18 cellular contexts compared by ENCODE assay signal in the genomic region with DNA sequence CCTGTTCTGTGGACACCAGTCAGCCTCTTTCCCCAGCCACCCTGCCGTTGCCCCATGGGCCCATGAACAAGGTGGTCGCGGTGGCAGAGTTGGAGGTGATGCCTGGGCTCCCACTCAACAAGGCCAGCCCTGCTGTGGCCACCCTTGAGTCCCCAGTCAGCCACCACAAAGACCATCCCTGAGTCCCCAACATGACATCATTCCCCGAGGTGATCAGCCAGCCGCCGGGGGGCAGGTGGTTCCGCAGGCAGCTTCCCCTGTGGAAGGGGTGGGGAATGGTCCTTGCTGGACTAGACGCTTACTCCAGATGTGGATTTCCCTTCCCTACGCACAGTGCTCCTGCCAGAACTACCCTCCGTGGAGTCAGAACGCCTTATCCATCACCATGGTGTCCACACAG.
"Had no signal": no experiment of that assay in that cellular context is flagged by ENCODE, and none has a peak within 500 bp of the region (broad histone marks: within the 10 kb centered on the region; RNA-seq: fewer than 3 reads in every experiment).

No MANE protein-coding gene starts in this region.

- H3K36me3 ChIP-seq: ovary, sigmoid colon, thoracic aorta, tibial nerve, upper lobe of left lung had no signal

- H3K9me3 ChIP-seq: ovary, thoracic aorta, upper lobe of left lung had no signal

- H3K4me1 Mint-ChIP-seq: memory B cell; natural killer cell; stimulated activated memory B cell treated with anti-CD40 and anti-IgM and Interleukin-4, amounts not matched to agents 10 μg/mL and 1 μg/mL and 100 μg/mL, for 72 hours had no signal

- DNase-seq: dermis blood vessel endothelial cell; effector memory CD8-positive, alpha-beta T cell; hypothalamus; natural killer cell; ovary; posterior cingulate gyrus; sigmoid colon; stimulated activated CD4-positive, alpha-beta T cell treated with anti-CD3 and anti-CD28 coated beads, Interleukin-2, amount 100 ng/mL, for 24 hours; stimulated activated CD4-positive, alpha-beta T cell treated with anti-CD3 and anti-CD28 coated beads, Interleukin-4, amount 100 ng/mL, for 4 hours had no signal

- H3K36me3 Mint-ChIP-seq: memory B cell; natural killer cell; stimulated activated memory B cell treated with anti-CD40 and anti-IgM and Interleukin-4, amounts not matched to agents 10 μg/mL and 1 μg/mL and 100 μg/mL, for 72 hours had no signal

- H3K27ac Mint-ChIP-seq: effector memory CD8-positive, alpha-beta T cell; memory B cell; natural killer cell; stimulated activated memory B cell treated with anti-CD40 and anti-IgM and Interleukin-4, amounts not matched to agents 10 μg/mL and 1 μg/mL and 100 μg/mL, for 72 hours; stimulated activated naive CD8-positive, alpha-beta T cell treated with anti-CD3 and anti-CD28 coated beads, Interleukin-15, Interleukin-2, amounts not matched to agents 100 ng/mL and 50 ng/mL, for 24 hours had no signal

- H3K27me3 Mint-ChIP-seq: stimulated activated memory B cell treated with anti-CD40 and anti-IgM and Interleukin-4, amounts not matched to agents 10 μg/mL and 1 μg/mL and 100 μg/mL, for 72 hours had no signal

- H3K4me3 ChIP-seq: coronary artery, lung, ovary, sigmoid colon, thoracic aorta, tibial nerve, upper lobe of left lung had no signal

- H3K4me3 Mint-ChIP-seq: effector memory CD8-positive, alpha-beta T cell; memory B cell; natural killer cell; stimulated activated memory B cell treated with anti-CD40 and anti-IgM and Interleukin-4, amounts not matched to agents 10 μg/mL and 1 μg/mL and 100 μg/mL, for 72 hours; stimulated activated naive CD8-positive, alpha-beta T cell treated with anti-CD3 and anti-CD28 coated beads, Interleukin-15, Interleukin-2, amounts not matched to agents 100 ng/mL and 50 ng/mL, for 24 hours had no signal

- ATAC-seq: effector memory CD8-positive, alpha-beta T cell; natural killer cell; right cardiac atrium; stimulated activated memory B cell treated with anti-CD40 and anti-IgM and Interleukin-4, amounts not matched to agents 10 μg/mL and 1 μg/mL and 100 μg/mL, for 72 hours had no signal

- H3K27me3 ChIP-seq: ovary, tibial nerve had no signal

- H3K27ac ChIP-seq: coronary artery, ovary, sigmoid colon, thoracic aorta, tibial nerve, upper lobe of left lung had no signal
